ENCODE assay signal across 19 cellular contexts in genomic region chr3:129128357-129129155, GRCh38. TPM values are rescaled to one million over a fixed set of nuclear protein-coding genes. Genes with fewer than 3 reads are reported as not detected.
A peak's percentile ranks its signal among the peaks of the same experiment; 100 is the strongest.
DNase-seq lines count a peak whose midpoint lies in the region; ATAC-seq and TF ChIP-seq lines count a peak whose summit lies in the region.
"Had no signal": no experiment of that assay in that cellular context is flagged by ENCODE, and none has a peak within 500 bp of the region (broad histone marks: within the 10 kb centered on the region; RNA-seq: fewer than 3 reads in every experiment).

No MANE protein-coding gene starts in this region.

- H3K4me2 ChIP-seq in BLaER1: peak overlapping the region; percentile 88
- peak overlapping the region; percentile 72 to 93 (median 89) for H3K4me2 ChIP-seq in BLaER1 treated with 17β-estradiol and CSF1 and Interleukin-3, amounts not matched to agents 10 nM and 100 nM

- H3K4me1 ChIP-seq in BLaER1: peaks cover 54% of the 10 kb centered on the region
- H3K4me1 ChIP-seq in BLaER1 treated with 17β-estradiol and CSF1 and Interleukin-3, amounts not matched to agents 10 nM and 100 nM: peaks cover 32 to 55% (median 51%) of the 10 kb centered on the region in 10 experiments

- H4K20me1 ChIP-seq in BLaER1: peaks cover 26% of the 10 kb centered on the region
- H4K20me1 ChIP-seq in BLaER1 treated with 17β-estradiol and CSF1 and Interleukin-3, amounts not matched to agents 10 nM and 100 nM: peaks cover 24 to 89% (median 48%) of the 10 kb centered on the region in 11 experiments; a peak in 20 of 22 replicates

- no peaks in the 10 kb centered on the region for H3K9me3 Mint-ChIP-seq in WTC11
- H3K9me3 Mint-ChIP-seq: CD4-positive, alpha-beta memory T cell had no signal

- CTCF ChIA-PET in WTC11 (lab: Charles Lee): no interaction called here

- H3K4me1 Mint-ChIP-seq in WTC11: peaks cover 7% of the 10 kb centered on the region; the same call in 1 of the 2 replicates

- H3K9ac ChIP-seq in BLaER1: 0 out of 2 replicates have a peak overlapping the region, but pooled peaks have one; percentile 44
- H3K9ac ChIP-seq in BLaER1 treated with 17β-estradiol and CSF1 and Interleukin-3, amounts not matched to agents 10 nM and 100 nM: peak overlapping the region in 10 of 11 experiments; percentile 27 to 62 (median 54); a peak in 15 of 22 replicates
- H3K9ac ChIP-seq: GM23248 had no signal

- POLR2A ChIA-PET in WTC11 (lab: Charles Lee): interaction anchor here (0.6 kb wide), 1 partner anchor 9 kb away, joined by 5 read pairs; no protein-coding TSS in a partner anchor

- H3K4me3 Mint-ChIP-seq in WTC11: no peak overlapping the region
- H3K4me3 Mint-ChIP-seq: B cell; CD4-positive, alpha-beta memory T cell had no signal

- no peak for TF ChIP-seq CTCF in WTC11 (IDR thresholded peaks at IDR 0.05)
- no peak for TF ChIP-seq CTCF in omental fat pad (IDR thresholded peaks at IDR 0.05)

- no peak for ATAC-seq in WTC11
- peak; percentile 20 for ATAC-seq in omental fat pad (ENCODE audit: low FRiP score)
- ATAC-seq: HCT116 had no signal

- no peaks in the 10 kb centered on the region for H3K9me3 ChIP-seq in BLaER1
- H3K9me3 ChIP-seq in BLaER1 treated with 17β-estradiol and CSF1 and Interleukin-3, amounts not matched to agents 10 nM and 100 nM (replicated peaks in 1 of 11): no peaks in the 10 kb centered on the region

- H3K27ac Mint-ChIP-seq in WTC11: 0 out of 2 replicates have a peak overlapping the region, but pooled peaks have one; percentile 23
- H3K27ac Mint-ChIP-seq: B cell had no signal

- peaks cover 61% of the 10 kb centered on the region for H3K36me3 ChIP-seq in BLaER1
- peaks cover 50 to 67% (median 60%) of the 10 kb centered on the region in 11 experiments for H3K36me3 ChIP-seq in BLaER1 treated with 17β-estradiol and CSF1 and Interleukin-3, amounts not matched to agents 10 nM and 100 nM

- no peaks in the 10 kb centered on the region for H3K27me3 Mint-ChIP-seq in WTC11 (ENCODE audit: low read depth)
- H3K27me3 Mint-ChIP-seq: B cell; CD4-positive, alpha-beta memory T cell had no signal

- no peaks in the 10 kb centered on the region for H3K27me3 ChIP-seq in BLaER1
- H3K27me3 ChIP-seq in BLaER1 treated with 17β-estradiol and CSF1 and Interleukin-3, amounts not matched to agents 10 nM and 100 nM: peaks cover 0 to 22% (median 0%) of the 10 kb centered on the region in 11 experiments; a peak in 5 of 22 replicates

- H3K36me3 Mint-ChIP-seq in WTC11: peaks cover 31% of the 10 kb centered on the region

- in situ Hi-C loops in KBM-7 (cut with MboI; ENCODE audit: low pct_unique_long_range_greater_than_20kb, low sequenced_read_pairs): no loop called here

- no peak for DNase-seq in WTC11 (ENCODE audit: low spot score)
- DNase-seq in omental fat pad (ENCODE audit: low spot score): no peak
- no peak for DNase-seq in cortex of kidney (lab: John Stamatoyannopoulos, UW)
- no peak for DNase-seq in KBM-7
- no peak for DNase-seq in HPDE6-E6E7 (ENCODE audit: extremely low spot score)
- DNase-seq: CD4-positive, alpha-beta memory T cell; GF-D8; GM23248; KG1; NCI-H1436; NCI-H2029; NCI-H2171; NCI-H446; NCI-H69; SHP77 treated with DMSO at 0.1 percent for 48 hours had no signal

- H3K27ac ChIP-seq in BLaER1: peak overlapping the region; percentile 60
- H3K27ac ChIP-seq in BLaER1 treated with 17β-estradiol and CSF1 and Interleukin-3, amounts not matched to agents 10 nM and 100 nM: peak overlapping the region in 1 of 11 experiments; percentile 48; a peak in 1 of 22 replicates
- H3K27ac ChIP-seq: GM23248 had no signal

- H3K4me3 ChIP-seq in BLaER1: no peak overlapping the region
- H3K4me3 ChIP-seq in BLaER1 treated with 17β-estradiol and CSF1 and Interleukin-3, amounts not matched to agents 10 nM and 100 nM: peak overlapping the region in 1 of 10 experiments; percentile 15; a peak in 3 of 20 replicates
- H3K4me3 ChIP-seq: GM23248 had no signal

TF ChIP-seq in WTC11, 78 proteins besides CTCF, POLR2A, EP300 and RAD21:
- no peak for TF ChIP-seq E2F1 (CRISPR knock-in tag; IDR thresholded peaks at IDR 0.05)
- TF ChIP-seq ATF3 (CRISPR knock-in tag; conservative IDR thresholded peaks at IDR 0.05): no peak
- no peak for TF ChIP-seq CBFB (CRISPR knock-in tag; IDR thresholded peaks at IDR 0.05; ENCODE audit: low read depth)
- TF ChIP-seq NFE2L1 (CRISPR knock-in tag; IDR thresholded peaks at IDR 0.05): no peak
- TF ChIP-seq ESRRA (CRISPR knock-in tag; IDR thresholded peaks at IDR 0.05; ENCODE audit: borderline replicate concordance): no peak
- TF ChIP-seq NR1H2 (CRISPR knock-in tag; IDR thresholded peaks at IDR 0.05): no peak
- no peak for TF ChIP-seq ZNF317 (CRISPR knock-in tag; IDR thresholded peaks at IDR 0.05; ENCODE audit: borderline replicate concordance, low read depth)

RNA-seq across cellular contexts. Expression of gene RAB43, which starts 7.0 kb away (rescaled TPM):
- total RNA-seq in WTC11 (2021) (20.2 to 34.5 TPM (median 21.0 TPM) in 3 replicates), omental fat pad (10 to 100 TPM; 12.8 to 18.5 (median 16.3) TPM)

RNA-seq across cellular contexts. Expression of gene ISY1, which starts 32.3 kb away (rescaled TPM):
- total RNA-seq in WTC11 (2021) (21.4 to 25.0 TPM (median 21.5 TPM) in 3 replicates), omental fat pad (10 to 100 TPM; 14.4 to 23.2 (median 17.0) TPM)

RNA-seq across cellular contexts. Expression of gene CNBP, which starts 55.1 kb away (rescaled TPM):
- total RNA-seq in WTC11 (2021) (329 to 390 TPM (median 380 TPM) in 3 replicates), omental fat pad (100 to 1,000 TPM; 369 to 489 (median 433) TPM)
